20 cellular contexts compared by ENCODE assay signal in genomic region chr4:2079926-2080325, GRCh38. TPM values are rescaled to one million over a fixed set of nuclear protein-coding genes. Genes with fewer than 3 reads are reported as not detected.
"Had no signal": no experiment of that assay in that cellular context is flagged by ENCODE, and none has a peak within 500 bp of the region (broad histone marks: within the 10 kb centered on the region; RNA-seq: fewer than 3 reads in every experiment).

No MANE protein-coding gene starts in this region.

- FAIRE-seq: keratinocyte had no signal

- H3K79me2 ChIP-seq: hepatocyte had no signal

- H3K4me1 ChIP-seq: prostate gland, right atrium auricular region had no signal

- H3K9me3 ChIP-seq: prostate gland, right atrium auricular region, thoracic aorta had no signal

- H3K4me3 ChIP-seq: cardiac muscle cell, hepatocyte, lung, prostate gland, right atrium auricular region, smooth muscle cell, thoracic aorta had no signal

- H3K36me3 ChIP-seq: cardiac muscle cell, prostate gland, right atrium auricular region, thoracic aorta, WERI-Rb-1 had no signal

- H3K4me2 ChIP-seq: hepatocyte, smooth muscle cell had no signal

- H2AFZ ChIP-seq: hepatocyte had no signal

- H3K27ac ChIP-seq: cardiac muscle cell, hepatocyte, prostate gland, right atrium auricular region, thoracic aorta, WERI-Rb-1 had no signal

- H3K27me3 ChIP-seq: cardiac muscle cell, hepatocyte, right atrium auricular region had no signal

- DNase-seq: activated CD4-positive, alpha-beta T cell treated with anti-CD3 and anti-CD28 coated beads for 1 hour; activated naive CD8-positive, alpha-beta T cell treated with anti-CD3 and anti-CD28 coated beads for 36 hours; amniotic stem cell; effector memory CD8-positive, alpha-beta T cell; foreskin fibroblast; midbrain; occipital lobe; stimulated activated CD4-positive, alpha-beta T cell treated with anti-CD3 and anti-CD28 coated beads, Interleukin-4, amount 100 ng/mL, for 4 hours; SW 1271; T-helper 2 cell had no signal

RNA-seq across cellular contexts. Expression of gene NAT8L, which starts 20.8 kb away (rescaled TPM):
- total RNA-seq: glomerular endothelial cell, smooth muscle cell had no signal
- polyA plus RNA-seq: smooth muscle cell had no signal
